40 cellular contexts compared by ENCODE assay signal in genomic region chr4:85577307-85577706, GRCh38.
"Had no signal": no experiment of that assay in that cellular context is flagged by ENCODE, and none has a peak within 500 bp of the region (broad histone marks: within the 10 kb centered on the region; RNA-seq: fewer than 3 reads in every experiment).

No MANE protein-coding gene starts in this region.

- H3K4me3 ChIP-seq: adrenal gland, ascending aorta, body of pancreas, breast epithelium, cardiac muscle cell had no signal

- H3K4me3 Mint-ChIP-seq: activated naive CD4-positive, alpha-beta T cell treated with anti-CD3 and anti-CD28 coated beads for 36 hours; activated naive CD4-positive, alpha-beta T cell treated with anti-CD3 and anti-CD28 coated beads, Interleukin-2, amount 10 ng/mL, durations not matched to agents 7 days and 5 days; activated naive CD4-positive, alpha-beta T cell treated with anti-CD3 and anti-CD28 coated beads, Interleukin-2, amount 50 U/mL, for 24 hours; activated naive CD8-positive, alpha-beta T cell; activated naive CD8-positive, alpha-beta T cell treated with anti-CD3 and anti-CD28 coated beads for 36 hours; activated naive CD8-positive, alpha-beta T cell treated with anti-CD3 and anti-CD28 coated beads, Interleukin-2, amount 10 ng/mL, durations not matched to agents 7 days and 5 days; activated naive CD8-positive, alpha-beta T cell treated with anti-CD3 and anti-CD28 coated beads, Interleukin-2, amount 50 U/mL, for 24 hours; activated T-cell treated with anti-CD3 and anti-CD28 coated beads, Interleukin-2, amount 50 U/mL, for 24 hours; activated T-cell treated with anti-CD3 and anti-CD28 coated beads, Interleukin-2, amount 50 U/mL, for 4 hours; activated T-cell treated with anti-CD3 and anti-CD28 coated beads, Interleukin-2, amount 50 U/mL, for 72 hours; activated T-helper 1 cell treated with anti-CD3 and anti-CD28 coated beads, Interleukin-12 subunit alpha, Interleukin-12 subunit beta, Interleukin-2, Interleukin-4 antibody, amounts not matched to agents 30 ng/mL and 10 ng/mL and 1 ng/mL, durations not matched to agents 14 hours and 24 hours and 36 hours; activated T-helper 17 cell treated with anti-CD3 and anti-CD28 coated beads, Interleukin-2, amount 50 U/mL, for 72 hours; brain; central memory CD8-positive, alpha-beta T cell had no signal

- H3K36me3 ChIP-seq: adrenal gland, ascending aorta, brain microvascular endothelial cell, breast epithelium, cardiac muscle cell had no signal

- ATAC-seq: activated naive CD4-positive, alpha-beta T cell treated with anti-CD3 and anti-CD28 coated beads, Interleukin-2, amount 50 U/mL, for 72 hours; activated naive CD8-positive, alpha-beta T cell treated with anti-CD3 and anti-CD28 coated beads, Interleukin-2, amount 50 U/mL, for 24 hours; activated T-cell treated with anti-CD3 and anti-CD28 coated beads, Interleukin-2, amount 50 U/mL, for 4 hours; activated T-cell treated with anti-CD3 and anti-CD28 coated beads, Interleukin-2, amount 50 U/mL, for 72 hours; activated T-helper 17 cell treated with anti-CD3 and anti-CD28 coated beads, Interleukin-2, amount 50 U/mL, for 72 hours; body of pancreas had no signal

- H3K27me3 ChIP-seq: adrenal gland, ascending aorta, body of pancreas, brain microvascular endothelial cell, breast epithelium, cardiac muscle cell had no signal

- H3K4me1 Mint-ChIP-seq: activated naive CD4-positive, alpha-beta T cell treated with anti-CD3 and anti-CD28 coated beads, Interleukin-2, amount 10 ng/mL, durations not matched to agents 7 days and 5 days; activated naive CD4-positive, alpha-beta T cell treated with anti-CD3 and anti-CD28 coated beads, Interleukin-2, amount 50 U/mL, for 24 hours; activated naive CD8-positive, alpha-beta T cell treated with anti-CD3 and anti-CD28 coated beads for 36 hours; activated naive CD8-positive, alpha-beta T cell treated with anti-CD3 and anti-CD28 coated beads, Interleukin-2, amount 10 ng/mL, durations not matched to agents 7 days and 5 days; activated naive CD8-positive, alpha-beta T cell treated with anti-CD3 and anti-CD28 coated beads, Interleukin-2, amount 50 U/mL, for 24 hours; activated T-helper 17 cell treated with anti-CD3 and anti-CD28 coated beads, Interleukin-2, amount 50 U/mL, for 72 hours; brain; central memory CD8-positive, alpha-beta T cell had no signal

- H3K4me1 ChIP-seq: adrenal gland, ascending aorta, body of pancreas, breast epithelium had no signal

- H3K27ac Mint-ChIP-seq: activated naive CD4-positive, alpha-beta T cell treated with anti-CD3 and anti-CD28 coated beads for 36 hours; activated naive CD4-positive, alpha-beta T cell treated with anti-CD3 and anti-CD28 coated beads, Interleukin-2, amount 10 ng/mL, durations not matched to agents 7 days and 5 days; activated naive CD4-positive, alpha-beta T cell treated with anti-CD3 and anti-CD28 coated beads, Interleukin-2, amount 50 U/mL, for 24 hours; activated naive CD4-positive, alpha-beta T cell treated with anti-CD3 and anti-CD28 coated beads, Interleukin-2, amount 50 U/mL, for 72 hours; activated naive CD8-positive, alpha-beta T cell; activated naive CD8-positive, alpha-beta T cell treated with anti-CD3 and anti-CD28 coated beads for 36 hours; activated naive CD8-positive, alpha-beta T cell treated with anti-CD3 and anti-CD28 coated beads, Interleukin-2, amount 10 ng/mL, durations not matched to agents 7 days and 5 days; activated naive CD8-positive, alpha-beta T cell treated with anti-CD3 and anti-CD28 coated beads, Interleukin-2, amount 50 U/mL, for 24 hours; activated T-cell treated with anti-CD3 and anti-CD28 coated beads, Interleukin-2, amount 50 U/mL, for 24 hours; activated T-cell treated with anti-CD3 and anti-CD28 coated beads, Interleukin-2, amount 50 U/mL, for 72 hours; activated T-helper 1 cell treated with anti-CD3 and anti-CD28 coated beads, Interleukin-12 subunit alpha, Interleukin-12 subunit beta, Interleukin-2, Interleukin-4 antibody, amounts not matched to agents 30 ng/mL and 10 ng/mL and 1 ng/mL, durations not matched to agents 14 hours and 24 hours and 36 hours; activated T-helper 17 cell treated with anti-CD3 and anti-CD28 coated beads, Interleukin-2, amount 50 U/mL, for 72 hours; activated T-helper 2 cell treated with anti-CD3 and anti-CD28 coated beads, Interferon-gamma antibody, Interleukin-2, Interleukin-4, amounts not matched to agents 10 μg/mL and 5 μg/mL and 100 μg/mL, durations not matched to agents 14 hours and 24 hours and 36 hours; brain had no signal

- DNase-seq: activated effector memory CD4-positive, alpha-beta T cell treated with anti-CD3 and anti-CD28 coated beads, Interleukin-2, amount 50 U/mL, for 16 hours; activated effector memory CD4-positive, alpha-beta T cell treated with Interleukin-2 at 50 U/mL for 16 hours; activated gamma-delta T cell; activated gamma-delta T cell treated with Interleukin-2 at 50 U/mL for 16 hours; activated naive CD4-positive, alpha-beta T cell; activated naive CD4-positive, alpha-beta T cell treated with anti-CD3 and anti-CD28 coated beads for 36 hours; activated naive CD4-positive, alpha-beta T cell treated with anti-CD3 and anti-CD28 coated beads, Interleukin-2, amount 10 ng/mL, durations not matched to agents 7 days and 5 days; activated naive CD4-positive, alpha-beta T cell treated with anti-CD3 and anti-CD28 coated beads, Interleukin-2, amount 50 U/mL, for 16 hours; activated naive CD4-positive, alpha-beta T cell treated with Interleukin-2 at 50 U/mL for 16 hours; activated naive CD8-positive, alpha-beta T cell treated with anti-CD3 and anti-CD28 coated beads for 36 hours; activated naive CD8-positive, alpha-beta T cell treated with anti-CD3 and anti-CD28 coated beads, Interleukin-2, amount 10 ng/mL, durations not matched to agents 7 days and 5 days; activated naive CD8-positive, alpha-beta T cell treated with anti-CD3 and anti-CD28 coated beads, Interleukin-2, amount 50 U/mL, for 24 hours; activated T-cell treated with anti-CD3 and anti-CD28 coated beads, Interleukin-2, amount 50 U/mL, for 1 hour; activated T-cell treated with anti-CD3 and anti-CD28 coated beads, Interleukin-2, amount 50 U/mL, for 24 hours; activated T-cell treated with anti-CD3 and anti-CD28 coated beads, Interleukin-2, amount 50 U/mL, for 4 hours; activated T-cell treated with anti-CD3 and anti-CD28 coated beads, Interleukin-2, amount 50 U/mL, for 48 hours; activated T-cell treated with anti-CD3 and anti-CD28 coated beads, Interleukin-2, amount 50 U/mL, for 72 hours; adrenal gland; amniotic stem cell; amygdala; anterior cingulate cortex; aorta; body of pancreas; brain microvascular endothelial cell; caudate nucleus; central memory CD4-positive, alpha-beta T cell; cerebellar nuclear complex had no signal

- H3K9me3 Mint-ChIP-seq: activated naive CD4-positive, alpha-beta T cell treated with anti-CD3 and anti-CD28 coated beads for 36 hours; activated naive CD4-positive, alpha-beta T cell treated with anti-CD3 and anti-CD28 coated beads, Interleukin-2, amount 10 ng/mL, durations not matched to agents 7 days and 5 days; activated naive CD4-positive, alpha-beta T cell treated with anti-CD3 and anti-CD28 coated beads, Interleukin-2, amount 50 U/mL, for 24 hours; activated naive CD8-positive, alpha-beta T cell treated with anti-CD3 and anti-CD28 coated beads for 36 hours; activated naive CD8-positive, alpha-beta T cell treated with anti-CD3 and anti-CD28 coated beads, Interleukin-2, amount 10 ng/mL, durations not matched to agents 7 days and 5 days; activated naive CD8-positive, alpha-beta T cell treated with anti-CD3 and anti-CD28 coated beads, Interleukin-2, amount 50 U/mL, for 24 hours; activated T-cell treated with anti-CD3 and anti-CD28 coated beads, Interleukin-2, amount 50 U/mL, for 24 hours; activated T-cell treated with anti-CD3 and anti-CD28 coated beads, Interleukin-2, amount 50 U/mL, for 4 hours; activated T-cell treated with anti-CD3 and anti-CD28 coated beads, Interleukin-2, amount 50 U/mL, for 72 hours; activated T-helper 1 cell treated with anti-CD3 and anti-CD28 coated beads, Interleukin-12 subunit alpha, Interleukin-12 subunit beta, Interleukin-2, Interleukin-4 antibody, amounts not matched to agents 30 ng/mL and 10 ng/mL and 1 ng/mL, durations not matched to agents 14 hours and 24 hours and 36 hours; activated T-helper 2 cell treated with anti-CD3 and anti-CD28 coated beads, Interferon-gamma antibody, Interleukin-2, Interleukin-4, amounts not matched to agents 10 μg/mL and 5 μg/mL and 100 μg/mL, durations not matched to agents 14 hours and 24 hours and 36 hours; brain had no signal

- FAIRE-seq: astrocyte, bronchial epithelial cell had no signal

- H3K27me3 Mint-ChIP-seq: activated naive CD4-positive, alpha-beta T cell treated with anti-CD3 and anti-CD28 coated beads, Interleukin-2, amount 10 ng/mL, durations not matched to agents 7 days and 5 days; activated naive CD4-positive, alpha-beta T cell treated with anti-CD3 and anti-CD28 coated beads, Interleukin-2, amount 50 U/mL, for 24 hours; activated naive CD8-positive, alpha-beta T cell; activated naive CD8-positive, alpha-beta T cell treated with anti-CD3 and anti-CD28 coated beads for 36 hours; activated naive CD8-positive, alpha-beta T cell treated with anti-CD3 and anti-CD28 coated beads, Interleukin-2, amount 10 ng/mL, durations not matched to agents 7 days and 5 days; activated naive CD8-positive, alpha-beta T cell treated with anti-CD3 and anti-CD28 coated beads, Interleukin-2, amount 50 U/mL, for 24 hours; activated T-cell treated with anti-CD3 and anti-CD28 coated beads, Interleukin-2, amount 50 U/mL, for 24 hours; activated T-helper 17 cell treated with anti-CD3 and anti-CD28 coated beads, Interleukin-2, amount 50 U/mL, for 72 hours; brain; central memory CD8-positive, alpha-beta T cell had no signal

- H3K9me3 ChIP-seq: adrenal gland, ascending aorta, body of pancreas, breast epithelium had no signal

- H3K27ac ChIP-seq: adrenal gland, ascending aorta, body of pancreas, brain microvascular endothelial cell, breast epithelium, cardiac muscle cell had no signal

- H3K36me3 Mint-ChIP-seq: activated naive CD4-positive, alpha-beta T cell treated with anti-CD3 and anti-CD28 coated beads, Interleukin-2, amount 10 ng/mL, durations not matched to agents 7 days and 5 days; activated naive CD4-positive, alpha-beta T cell treated with anti-CD3 and anti-CD28 coated beads, Interleukin-2, amount 50 U/mL, for 24 hours; activated naive CD4-positive, alpha-beta T cell treated with anti-CD3 and anti-CD28 coated beads, Interleukin-2, amount 50 U/mL, for 72 hours; activated naive CD8-positive, alpha-beta T cell; activated naive CD8-positive, alpha-beta T cell treated with anti-CD3 and anti-CD28 coated beads for 36 hours; activated naive CD8-positive, alpha-beta T cell treated with anti-CD3 and anti-CD28 coated beads, Interleukin-2, amount 10 ng/mL, durations not matched to agents 7 days and 5 days had no signal
